In the genomic region with DNA sequence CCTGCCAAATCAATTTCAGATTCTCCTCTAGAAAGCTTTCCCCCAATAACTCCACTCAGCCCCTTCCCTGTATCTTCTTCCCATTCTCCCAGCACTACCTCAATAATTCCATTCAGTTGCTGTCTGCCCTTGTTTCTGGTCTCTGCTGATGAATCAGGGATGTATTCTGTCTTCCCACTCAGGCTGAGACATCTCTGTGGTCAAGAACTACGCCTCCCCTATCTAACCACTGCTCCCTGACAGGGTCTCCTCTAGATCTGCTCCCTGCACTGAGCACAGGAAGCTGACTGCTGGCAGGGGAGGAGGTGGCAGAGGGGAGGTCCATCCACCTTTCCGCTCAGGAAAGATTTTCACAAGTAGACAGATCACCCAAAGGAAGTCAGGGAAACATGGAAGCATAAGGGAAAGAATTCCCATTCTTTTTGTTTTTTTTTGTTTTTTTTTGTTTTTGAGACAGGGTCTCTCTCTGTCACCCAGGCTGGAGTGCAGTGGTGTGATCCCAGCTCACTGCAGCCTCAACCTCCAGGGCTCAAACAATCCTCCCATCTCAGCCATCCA, we compare ENCODE assay signal across 16 cellular contexts. TPM values are rescaled to one million over a fixed set of nuclear protein-coding genes. Genes with fewer than 3 reads are reported as not detected.
DNase-seq lines count a peak whose midpoint lies in the region; ATAC-seq and TF ChIP-seq lines count a peak whose summit lies in the region.
"Had no signal": no experiment of that assay in that cellular context is flagged by ENCODE, and none has a peak within 500 bp of the region (broad histone marks: within the 10 kb centered on the region; RNA-seq: fewer than 3 reads in every experiment).

No MANE protein-coding gene starts in this region.

- TF ChIP-seq CTCF in endothelial cell (IDR thresholded peaks at IDR 0.05; ENCODE audit: unreplicated experiment) (no peak), coronary artery (IDR thresholded peaks at IDR 0.05) (no peak)

- H3K36me3 Mint-ChIP-seq in activated T-cell treated with anti-CD3 and anti-CD28 coated beads, Interleukin-2, amount 50 U/mL, for 4 hours (ENCODE audit: insufficient read depth) = no peaks in the 10 kb centered on the region
- peaks cover 4% of the 10 kb centered on the region for H3K36me3 Mint-ChIP-seq in endothelial cell (ENCODE audit: low read depth, unreplicated experiment)
- H3K36me3 Mint-ChIP-seq: brain had no signal

- H3K27me3 Mint-ChIP-seq in activated T-cell treated with anti-CD3 and anti-CD28 coated beads, Interleukin-2, amount 50 U/mL, for 4 hours (ENCODE audit: low read depth) = peaks cover 33% of the 10 kb centered on the region
- peaks cover 13% of the 10 kb centered on the region for H3K27me3 Mint-ChIP-seq in endothelial cell (ENCODE audit: unreplicated experiment)

- no peak overlapping the region for H3K4me3 Mint-ChIP-seq in activated T-cell treated with anti-CD3 and anti-CD28 coated beads, Interleukin-2, amount 50 U/mL, for 4 hours
- H3K4me3 Mint-ChIP-seq in endothelial cell (ENCODE audit: unreplicated experiment) = peak overlapping the region; percentile 77
- H3K4me3 Mint-ChIP-seq: activated T-helper 1 cell treated with anti-CD3 and anti-CD28 coated beads, Interleukin-12 subunit alpha, Interleukin-12 subunit beta, Interleukin-2, Interleukin-4 antibody, amounts not matched to agents 30 ng/mL and 10 ng/mL and 1 ng/mL, durations not matched to agents 14 hours and 24 hours and 36 hours had no signal

- no peaks in the 10 kb centered on the region for H3K9me3 Mint-ChIP-seq in activated T-cell treated with anti-CD3 and anti-CD28 coated beads, Interleukin-2, amount 50 U/mL, for 4 hours
- H3K9me3 Mint-ChIP-seq in endothelial cell (ENCODE audit: unreplicated experiment) = no peaks in the 10 kb centered on the region
- H3K9me3 Mint-ChIP-seq: activated T-helper 1 cell treated with anti-CD3 and anti-CD28 coated beads, Interleukin-12 subunit alpha, Interleukin-12 subunit beta, Interleukin-2, Interleukin-4 antibody, amounts not matched to agents 30 ng/mL and 10 ng/mL and 1 ng/mL, durations not matched to agents 14 hours and 24 hours and 36 hours had no signal

- no peak overlapping the region for H3K4me3 ChIP-seq in coronary artery
- H3K4me3 ChIP-seq: gastroesophageal sphincter, pancreas, PC-9 had no signal

- peak; percentile 63 to 81 for ATAC-seq in activated T-cell treated with anti-CD3 and anti-CD28 coated beads, Interleukin-2, amount 50 U/mL, for 4 hours
- ATAC-seq: gastroesophageal sphincter, pancreas had no signal

- H3K27ac ChIP-seq in coronary artery = no peak overlapping the region
- H3K27ac ChIP-seq: gastroesophageal sphincter, pancreas, PC-9 had no signal

- no peak for DNase-seq in activated T-cell treated with anti-CD3 and anti-CD28 coated beads, Interleukin-2, amount 50 U/mL, for 4 hours
- DNase-seq in activated T-cell treated with anti-CD3 and anti-CD28 coated beads for 4 hours (no peak), NCI-H226 (peak; percentile 82), endothelial cell (ENCODE audit: low spot score) (no peak), coronary artery (ENCODE audit: low spot score) (no peak), T1000 (lab: John Stamatoyannopoulos, UW) (no peak), MV-4-11 (lab: John Stamatoyannopoulos, UW) (no peak)
- peak; percentile 33 for DNase-seq in stimulated activated CD8-positive, alpha-beta memory T cell treated with anti-CD3 and anti-CD28 coated beads, Interleukin-4, amount 100 ng/mL, for 48 hours
- DNase-seq: activated CD4-positive, alpha-beta T cell treated with anti-CD3 and anti-CD28 coated beads for 1 hour; midbrain; NCI-H446 treated with DMSO at 0.1 percent for 48 hours; pancreas had no signal

- peak overlapping the region; percentile 94 for H3K27ac Mint-ChIP-seq in endothelial cell (ENCODE audit: unreplicated experiment)
- H3K27ac Mint-ChIP-seq: activated T-helper 1 cell treated with anti-CD3 and anti-CD28 coated beads, Interleukin-12 subunit alpha, Interleukin-12 subunit beta, Interleukin-2, Interleukin-4 antibody, amounts not matched to agents 30 ng/mL and 10 ng/mL and 1 ng/mL, durations not matched to agents 14 hours and 24 hours and 36 hours had no signal

- H3K4me1 Mint-ChIP-seq in activated T-cell treated with anti-CD3 and anti-CD28 coated beads, Interleukin-2, amount 50 U/mL, for 4 hours (ENCODE audit: low read depth) = peaks cover 18% of the 10 kb centered on the region
- peaks cover 42% of the 10 kb centered on the region for H3K4me1 Mint-ChIP-seq in endothelial cell (ENCODE audit: unreplicated experiment)

RNA-seq across cellular contexts. Expression of gene SP2, which starts 16.9 kb away (rescaled TPM):
- total RNA-seq in activated T-cell treated with anti-CD3 and anti-CD28 coated beads, Interleukin-2, amount 50 U/mL, for 4 hours = 10 to 100 TPM; 20.9 to 25.6 (median 23.1) TPM
- 12.4 TPM for total RNA-seq in endothelial cell (ENCODE audit: unreplicated experiment)

RNA-seq across cellular contexts. Expression of gene SP6, which starts 28.1 kb away (rescaled TPM):
- under 1 TPM; 0.05 to 0.08 (median 0.05) TPM for total RNA-seq in activated T-cell treated with anti-CD3 and anti-CD28 coated beads, Interleukin-2, amount 50 U/mL, for 4 hours
- 30.7 TPM for total RNA-seq in endothelial cell (ENCODE audit: unreplicated experiment)

RNA-seq across cellular contexts. Expression of gene SCRN2, which starts 38.0 kb away (rescaled TPM):
- 10 to 100 TPM; 13.9 to 15.6 (median 14.5) TPM for total RNA-seq in activated T-cell treated with anti-CD3 and anti-CD28 coated beads, Interleukin-2, amount 50 U/mL, for 4 hours
- 44.8 TPM for total RNA-seq in endothelial cell (ENCODE audit: unreplicated experiment)

RNA-seq across cellular contexts. Expression of gene LRRC46, which starts 47.6 kb away (rescaled TPM):
- total RNA-seq in activated T-cell treated with anti-CD3 and anti-CD28 coated beads, Interleukin-2, amount 50 U/mL, for 4 hours = under 1 TPM; 0.27 to 0.63 (median 0.29) TPM
- total RNA-seq in endothelial cell (ENCODE audit: unreplicated experiment) = 1.0 TPM

RNA-seq across cellular contexts. Expression of gene MRPL10, which starts 47.8 kb away (rescaled TPM):
- total RNA-seq in activated T-cell treated with anti-CD3 and anti-CD28 coated beads, Interleukin-2, amount 50 U/mL, for 4 hours = 10 to 100 TPM; 56.6 to 62.1 (median 58.6) TPM
- total RNA-seq in endothelial cell (ENCODE audit: unreplicated experiment) = 56.3 TPM

Comparison
In these comparisons a context has a peak if more than half of its experiments do, and no peak if none do; other contexts are left out.
1. DNase-seq: peak in NCI-H226 (single experiment) and stimulated activated CD8-positive, alpha-beta memory T cell treated with anti-CD3 and anti-CD28 coated beads, Interleukin-4, amount 100 ng/mL, for 48 hours (single experiment); none in activated T-cell treated with anti-CD3 and anti-CD28 coated beads, Interleukin-2, amount 50 U/mL, for 4 hours (single experiment), activated T-cell treated with anti-CD3 and anti-CD28 coated beads for 4 hours (single experiment), endothelial cell (single experiment), coronary artery (single experiment), T1000 (single experiment) and MV-4-11 (single experiment).
2. RNA of gene SP6, which starts 28.1 kb away (total RNA-seq): 30.7 TPM in endothelial cell (single experiment); 0.05 to 0.08 TPM in activated T-cell treated with anti-CD3 and anti-CD28 coated beads, Interleukin-2, amount 50 U/mL, for 4 hours; every median in the first group is over 10 times any median in the second.